In genomic region chr17:20009052-20009301, GRCh38 we compare ENCODE assay signal across 8 cellular contexts. TPM values are rescaled to one million over a fixed set of nuclear protein-coding genes. Genes with fewer than 3 reads are reported as not detected.
DNase-seq lines count a peak whose midpoint lies in the region; ATAC-seq and TF ChIP-seq lines count a peak whose summit lies in the region.

No MANE protein-coding gene starts in this region.

- H3K36me3 ChIP-seq in BE2C (no peaks in the 10 kb centered on the region), tibial nerve (no peaks in the 10 kb centered on the region)

- in situ Hi-C loops in astrocyte of the spinal cord (cut with HindIII; ENCODE audit: low sequenced_read_pairs), result no loop called here

- H3K4me1 ChIP-seq in BE2C (no peaks in the 10 kb centered on the region), tibial nerve (peaks cover 0 to 24% (median 0%) of the 10 kb centered on the region in 4 donors)

- ATAC-seq in HG02970 (IDR thresholded peaks at IDR 0.05; ENCODE audit: low FRiP score, unreplicated experiment) (peak; percentile 21), GM18909 (IDR thresholded peaks at IDR 0.05; ENCODE audit: poor library complexity, unreplicated experiment) (no peak)

- H3K9me3 ChIP-seq in BE2C, result no peaks in the 10 kb centered on the region
- H3K9me3 ChIP-seq in tibial nerve, result no peaks in the 10 kb centered on the region

- intact Hi-C loops in lower leg skin (cut with DNase I; ENCODE audit: low total_unique reads), result no loop called here

- 0 to 1% methylated on average over 13 to 18 of the region's 18 CpGs for WGBS in lower leg skin, 2 donors
- 1% methylated on average over 17 to 18 of the region's 18 CpGs for WGBS in tibial nerve, 2 donors

- H3K4me3 ChIP-seq in BE2C (ENCODE audit: low read depth, low read length) (peak overlapping the region; percentile 72), astrocyte of the spinal cord (ENCODE audit: low read depth, low read length) (peak overlapping the region; percentile 52), lower leg skin (ENCODE audit: low read depth, poor library complexity, severe bottlenecking) (peak overlapping the region; percentile 16), tibial nerve (peak overlapping the region; percentile 55 to 94 (median 63))

- DNase-seq in BE2C, result no peak
- peak; percentile 40 for DNase-seq in astrocyte of the spinal cord (ENCODE audit: low read depth, low spot score)
- DNase-seq in lower leg skin (ENCODE audit: low spot score in 2 of 2), result no peak
- no peak for DNase-seq in tibial nerve (ENCODE audit: low spot score in 2 of 2)
- no peak for DNase-seq in NCI-H446 (lab: John Stamatoyannopoulos, UW)
- no peak for DNase-seq in UCSD-AML1 (lab: John Stamatoyannopoulos, UW; ENCODE audit: unreplicated experiment)

- peak overlapping the region; percentile 49 to 87 (median 74) for H3K27ac ChIP-seq in tibial nerve

- H3K27me3 ChIP-seq in BE2C (peaks cover 21% of the 10 kb centered on the region), tibial nerve (no peaks in the 10 kb centered on the region)

- TF ChIP-seq POLR2A in lower leg skin (IDR thresholded peaks at IDR 0.05), result no peak
- no peak for TF ChIP-seq POLR2A in tibial nerve (IDR thresholded peaks at IDR 0.05)

- TF ChIP-seq CTCF in BE2C (IDR thresholded peaks at IDR 0.05; ENCODE audit: low read depth, low read length) (no peak; the same call in 1 of the 2 replicates), astrocyte of the spinal cord (IDR thresholded peaks at IDR 0.05; ENCODE audit: low read depth, low read length) (no peak), lower leg skin (IDR thresholded peaks at IDR 0.05) (peak in 1 of 3 donors; percentile 55), tibial nerve (IDR thresholded peaks at IDR 0.05) (peak in 1 of 5 experiments; percentile 99)

- no peak for TF ChIP-seq EP300 in tibial nerve (IDR thresholded peaks at IDR 0.05)

RNA-seq across cellular contexts. Expression of gene SPECC1, which starts 0.2 kb away (rescaled TPM):
- polyA plus RNA-seq in BE2C (2012; ENCODE audit: insufficient read depth, insufficient read length, low read depth), result 0.54 TPM
- total RNA-seq in lower leg skin (10 to 100 TPM in 3 of 4 donors, 1 to 10 TPM in 1; 9.8 to 24.2 (median 11.7) TPM), tibial nerve (100 to 1,000 TPM in 2 of 4 donors, 10 to 100 TPM in 2; 63.2 to 139 (median 98.1) TPM)

RNA-seq across cellular contexts. Expression of gene AKAP10, which starts 31.3 kb away (rescaled TPM):
- 8.7 TPM for polyA plus RNA-seq in BE2C (2012; ENCODE audit: insufficient read depth, insufficient read length, low read depth)
- 10 to 100 TPM; 16.3 to 32.4 (median 23.5) TPM for total RNA-seq in lower leg skin
- total RNA-seq in tibial nerve, result 10 to 100 TPM; 23.4 to 39.8 (median 30.1) TPM

Comparison
In these comparisons a context has a peak if more than half of its experiments do, and no peak if none do; other contexts are left out.
1. H3K4me3 ChIP-seq: peak in every context shown above with its lines; median percentile 72 in BE2C; 63 in tibial nerve; 52 in astrocyte of the spinal cord; 16 in lower leg skin.